Comparison of ENCODE assay signal across 9 cellular contexts in the genomic region with DNA sequence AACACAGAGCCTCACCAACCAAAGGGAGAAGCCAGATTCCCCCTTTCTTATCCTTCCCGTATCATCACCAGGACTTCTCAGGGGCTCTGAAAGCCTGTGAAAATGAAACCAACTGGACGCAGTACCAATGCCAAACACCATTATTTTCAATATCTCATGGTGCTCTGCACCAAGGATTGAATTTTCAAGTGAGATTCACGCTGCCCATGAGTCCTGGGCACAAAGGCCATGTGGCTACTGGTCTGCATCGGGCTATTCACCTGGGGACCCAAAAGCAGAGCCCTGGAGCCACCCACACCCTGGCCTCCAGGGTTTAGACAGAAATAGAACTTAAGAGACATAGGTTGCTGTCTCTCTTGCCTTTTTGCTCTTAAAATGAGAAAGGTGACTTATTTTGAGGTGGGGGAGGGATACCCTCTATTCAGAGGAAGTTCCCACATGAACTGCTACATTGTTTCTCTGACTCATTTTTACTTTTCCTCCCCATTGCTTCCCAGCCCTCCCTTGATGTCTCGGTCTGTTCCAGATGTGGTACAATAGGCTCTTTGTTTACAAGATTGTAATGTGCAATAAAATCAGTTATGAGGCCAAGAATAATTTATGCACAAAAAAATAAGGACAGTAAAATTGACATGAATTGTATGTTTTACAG. TPM values are rescaled to one million over a fixed set of nuclear protein-coding genes. Genes with fewer than 3 reads are reported as not detected.
A peak's percentile ranks its signal among the peaks of the same experiment; 100 is the strongest.
DNase-seq lines count a peak whose midpoint lies in the region; ATAC-seq and TF ChIP-seq lines count a peak whose summit lies in the region.
"Had no signal": no experiment of that assay in that cellular context is flagged by ENCODE, and none has a peak within 500 bp of the region (broad histone marks: within the 10 kb centered on the region; RNA-seq: fewer than 3 reads in every experiment).

No MANE protein-coding gene starts in this region.

- H3K27me3 Mint-ChIP-seq in activated CD4-positive, alpha-beta memory T cell treated with anti-CD3 and anti-CD28 coated beads for 36 hours: no peaks in the 10 kb centered on the region

- TF ChIP-seq CTCF in GM10248 (IDR thresholded peaks at IDR 0.05; ENCODE audit: control extremely low read depth, extremely low read depth, low read depth, missing control alignments): no peak

- POLR2A ChIA-PET in activated CD4-positive, alpha-beta memory T cell treated with anti-CD3 and anti-CD28 coated beads for 36 hours (lab: Charles Lee): no interaction called here
- POLR2A ChIA-PET in GM10248 (lab: Yijun Ruan, JAX): no interaction called here

- DNase-seq in HCEC 1CT (peak; percentile 48), globus pallidus (ENCODE audit: low spot score) (peak; percentile 75), NCI-H446 (lab: John Stamatoyannopoulos, UW) (no peak), GM10248 (ENCODE audit: extremely low spot score) (no peak), MG63 (no peak)
- DNase-seq in activated CD4-positive, alpha-beta memory T cell treated with anti-CD3 and anti-CD28 coated beads for 36 hours: no peak
- DNase-seq: NCI-H187 treated with DMSO at 0.1 percent for 48 hours had no signal

- H3K36me3 ChIP-seq in MG63: no peaks in the 10 kb centered on the region

- H3K4me1 Mint-ChIP-seq in activated CD4-positive, alpha-beta memory T cell treated with anti-CD3 and anti-CD28 coated beads for 36 hours (ENCODE audit: low read depth): peaks cover 82% of the 10 kb centered on the region

- peak overlapping the region in 18 of 21 experiments; percentile 10 to 81 (median 64) for H3K27ac ChIP-seq in skin epidermis

- peak overlapping the region; percentile 26 for H3K27ac Mint-ChIP-seq in activated CD4-positive, alpha-beta memory T cell treated with anti-CD3 and anti-CD28 coated beads for 36 hours

- intact Hi-C loops in activated CD4-positive, alpha-beta memory T cell treated with anti-CD3 and anti-CD28 coated beads for 36 hours (cut with micrococcal nuclease): loop anchor here (5.0 kb wide), 3 partner anchors 154 to 646 kb away; partner anchors contain the start of gene RAB33B

- H3K4me3 Mint-ChIP-seq in activated CD4-positive, alpha-beta memory T cell treated with anti-CD3 and anti-CD28 coated beads for 36 hours: no peak overlapping the region

- no peaks in the 10 kb centered on the region for H3K36me3 Mint-ChIP-seq in activated CD4-positive, alpha-beta memory T cell treated with anti-CD3 and anti-CD28 coated beads for 36 hours

- no peak for ATAC-seq in GM18873 (IDR thresholded peaks at IDR 0.05; ENCODE audit: low FRiP score, unreplicated experiment)

- CTCF ChIA-PET in activated CD4-positive, alpha-beta memory T cell treated with anti-CD3 and anti-CD28 coated beads for 36 hours (lab: Charles Lee): interaction anchor here (0.6 to 1.1 kb wide), 3 partner anchors 50 to 511 kb away, joined by 3 to 5 read pairs (median 3); no protein-coding TSS in a partner anchor
- CTCF ChIA-PET in GM10248 (lab: Yijun Ruan, JAX): interaction anchor here (1.3 kb wide), 2 partner anchors 19 to 22 kb away, joined by 3 read pairs; no protein-coding TSS in a partner anchor

- no peaks in the 10 kb centered on the region for H3K9me3 Mint-ChIP-seq in activated CD4-positive, alpha-beta memory T cell treated with anti-CD3 and anti-CD28 coated beads for 36 hours

- H3K4me3 ChIP-seq in skin epidermis: no peak overlapping the region
- no peak overlapping the region for H3K4me3 ChIP-seq in MG63

- H3K9me3 ChIP-seq in MG63: no peaks in the 10 kb centered on the region

- no peaks in the 10 kb centered on the region for H3K27me3 ChIP-seq in MG63

RNA-seq across cellular contexts. Expression of gene MAML3, which starts 55.4 kb away (rescaled TPM):
- under 1 TPM; 0.51 to 0.76 TPM for total RNA-seq in activated CD4-positive, alpha-beta memory T cell treated with anti-CD3 and anti-CD28 coated beads for 36 hours
- 0.12 and 0.13 TPM in 2 replicates for total RNA-seq in MG63 (2014; rRNA removed; shearing (Covaris generic); ENCODE audit: low replicate concordance)

Comparison
In these comparisons a context has a peak if more than half of its experiments do, and no peak if none do; other contexts are left out.
1. DNase-seq: peak in HCEC 1CT (single experiment) and globus pallidus (single experiment); none in activated CD4-positive, alpha-beta memory T cell treated with anti-CD3 and anti-CD28 coated beads for 36 hours (single experiment), NCI-H446 (0 of 2), GM10248 (single experiment) and MG63 (single experiment).